ENCODE assay signal across 10 cellular contexts in genomic region chr2:55011741-55012574, GRCh38. TPM values are rescaled to one million over a fixed set of nuclear protein-coding genes. Genes with fewer than 3 reads are reported as not detected.
DNase-seq lines count a peak whose midpoint lies in the region; ATAC-seq, FAIRE-seq and TF ChIP-seq lines count a peak whose summit lies in the region.
"Had no signal": no experiment of that assay in that cellular context is flagged by ENCODE, and none has a peak within 500 bp of the region (broad histone marks: within the 10 kb centered on the region; RNA-seq: fewer than 3 reads in every experiment).

No MANE protein-coding gene starts in this region.

- no peak overlapping the region for H3K4me3 Mint-ChIP-seq in T-helper 17 cell

- no peaks in the 10 kb centered on the region for H3K36me3 ChIP-seq in skeletal muscle tissue (ENCODE audit: control insufficient read depth in 3 of 3, insufficient read depth in 3 of 3, low read length in 3 of 3)

- peaks cover 6 to 32% (median 7%) of the 10 kb centered on the region in 3 donors for H3K4me1 ChIP-seq in skeletal muscle tissue (ENCODE audit: control insufficient read depth in 3 of 3, insufficient read depth in 3 of 3, low read length in 3 of 3)

- H3K27ac ChIP-seq in skeletal muscle tissue (ENCODE audit: low read depth, low read length) = peak overlapping the region; percentile 85

- peak overlapping the region; percentile 76 for H3K27ac Mint-ChIP-seq in T-helper 17 cell

- no peak for DNase-seq in T-helper 17 cell
- DNase-seq in activated CD8-positive, alpha-beta memory T cell treated with anti-CD3 and anti-CD28 coated beads, Interleukin-2, amount 50 U/mL, for 48 hours = no peak
- no peak for DNase-seq in lower leg skin (ENCODE audit: low spot score in 2 of 2)
- no peak for DNase-seq in SK-N-DZ (ENCODE audit: low spot score)
- DNase-seq: activated gamma-delta T cell, substantia nigra had no signal

- H3K27me3 ChIP-seq in skeletal muscle tissue (ENCODE audit: control insufficient read depth in 3 of 3, insufficient read depth in 3 of 3, low read length in 3 of 3) = no peaks in the 10 kb centered on the region

- 32 to 34% methylated on average over 6 of the region's 6 CpGs for WGBS in lower leg skin, 2 donors

- ATAC-seq in T-helper 17 cell (no peak), HG02610 (IDR thresholded peaks at IDR 0.05; ENCODE audit: unreplicated experiment) (no peak)

- H3K4me3 ChIP-seq in skeletal muscle tissue (ENCODE audit: low read length in 3 of 3) (peak overlapping the region in 2 of 3 donors; percentile 31 to 40), lower leg skin (ENCODE audit: low read depth, poor library complexity, severe bottlenecking) (no peak overlapping the region)

- no peak for TF ChIP-seq POLR2A in lower leg skin (IDR thresholded peaks at IDR 0.05)

- H3K36me3 Mint-ChIP-seq in T-helper 17 cell (ENCODE audit: low read depth) = peaks cover 2% of the 10 kb centered on the region

- intact Hi-C loops in lower leg skin (cut with DNase I; ENCODE audit: low total_unique reads) = loop anchor here (10.0 kb wide), 1 partner anchor 153 kb away; no protein-coding TSS in a partner anchor

- peak overlapping the region; percentile 58 to 77 (median 66) for H3K9ac ChIP-seq in skeletal muscle tissue (ENCODE audit: low read depth in 1 of 3, low read length in 3 of 3)

- H3K9me3 ChIP-seq in T-helper 17 cell (ENCODE audit: control insufficient read depth, low read length, poor library complexity, severe bottlenecking) (no peaks in the 10 kb centered on the region), skeletal muscle tissue (ENCODE audit: control insufficient read depth in 3 of 3, low read length in 3 of 3) (no peaks in the 10 kb centered on the region)

- peak; percentile 49 for FAIRE-seq in G401.6 (lab: Jason Lieb, UNC)
- FAIRE-seq in islet of Langerhans (lab: Jason Lieb, UNC) = peak; percentile 91

- peaks cover 32% of the 10 kb centered on the region for H3K4me1 Mint-ChIP-seq in T-helper 17 cell

- TF ChIP-seq CTCF in lower leg skin (IDR thresholded peaks at IDR 0.05) = no peak

- H3K27me3 Mint-ChIP-seq in T-helper 17 cell = no peaks in the 10 kb centered on the region

RNA-seq across cellular contexts. Expression of gene RTN4, which starts 38.3 kb away (rescaled TPM):
- total RNA-seq in T-helper 17 cell = 100 to 1,000 TPM in 1 of 2 donors, 10 to 100 TPM in 1; 92.7 to 114 TPM
- total RNA-seq in skeletal muscle tissue = 414 TPM
- total RNA-seq in lower leg skin = 100 to 1,000 TPM; 249 to 292 (median 276) TPM
- 167 and 176 TPM in 2 replicates for polyA plus RNA-seq in SK-N-DZ (2014; cell fraction: cytosol; rRNA removed)
- 101 and 109 TPM in 2 replicates for polyA plus RNA-seq in SK-N-DZ (2014; cell fraction: nucleus; rRNA removed)
